In the genomic region with DNA sequence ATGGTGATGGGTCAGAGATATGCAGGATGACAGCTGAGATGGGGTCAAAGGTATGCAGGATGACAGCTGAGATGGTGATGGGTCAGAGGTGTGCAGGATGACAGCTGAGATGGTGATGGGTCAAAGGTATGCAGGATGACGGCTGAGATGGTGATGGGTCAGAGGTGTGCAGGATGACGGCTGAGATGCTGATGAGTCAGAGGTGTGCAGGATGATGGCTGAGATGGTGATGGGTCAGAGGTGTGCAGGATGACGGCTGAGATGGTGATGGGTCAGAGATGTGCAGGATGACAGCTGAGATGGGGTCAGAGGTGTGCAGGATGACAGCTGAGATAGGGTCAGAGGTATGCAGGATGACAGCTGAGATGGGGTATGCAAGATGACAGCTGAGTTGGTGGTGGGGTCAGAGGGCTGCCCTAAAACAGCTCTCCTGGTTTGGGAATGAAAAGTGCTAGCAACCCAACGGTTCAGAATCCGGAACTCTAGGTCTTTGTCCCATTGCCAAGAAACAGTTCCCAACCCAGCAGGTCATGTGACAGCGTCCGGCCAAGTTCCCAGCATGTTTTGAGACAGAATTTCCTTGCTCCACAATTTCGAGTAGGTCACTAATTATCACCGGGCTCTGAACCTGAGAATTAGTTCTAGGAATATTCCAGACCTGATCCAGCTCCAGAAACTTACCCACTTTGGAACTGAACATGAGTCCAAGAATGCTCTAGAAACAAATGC, we compare ENCODE assay signal across 13 cellular contexts. TPM values are rescaled to one million over a fixed set of nuclear protein-coding genes. Genes with fewer than 3 reads are reported as not detected.
DNase-seq lines count a peak whose midpoint lies in the region; ATAC-seq, FAIRE-seq and TF ChIP-seq lines count a peak whose summit lies in the region.
"Had no signal": no experiment of that assay in that cellular context is flagged by ENCODE, and none has a peak within 500 bp of the region (broad histone marks: within the 10 kb centered on the region; RNA-seq: fewer than 3 reads in every experiment).

No MANE protein-coding gene starts in this region.

- POLR2A ChIA-PET in WTC11 (lab: Charles Lee): no interaction called here

- H3K4me3 ChIP-seq in hepatocyte: no peak overlapping the region

- no peak overlapping the region for H3K27ac ChIP-seq in hepatocyte

- H3K27me3 Mint-ChIP-seq in WTC11 (ENCODE audit: low read depth): no peaks in the 10 kb centered on the region
- H3K27me3 Mint-ChIP-seq: activated CD8-positive, alpha-beta memory T cell treated with anti-CD3 and anti-CD28 coated beads, Interleukin-2, amount 10 ng/mL, durations not matched to agents 7 days and 5 days had no signal

- peak overlapping the region; percentile 31; the same call in 1 of the 2 replicates for H3K27ac Mint-ChIP-seq in WTC11

- no peaks in the 10 kb centered on the region for H3K9me3 Mint-ChIP-seq in WTC11

- no peaks in the 10 kb centered on the region for H3K9me2 ChIP-seq in hepatocyte (replicated peaks; ENCODE audit: insufficient read depth)

- H3K36me3 Mint-ChIP-seq in WTC11: peaks cover 49% of the 10 kb centered on the region

- H3K4me1 ChIP-seq in hepatocyte (ENCODE audit: insufficient read depth): peaks cover 7% of the 10 kb centered on the region
- H3K4me1 ChIP-seq: BE2C had no signal

- no peaks in the 10 kb centered on the region for H3K36me3 ChIP-seq in hepatocyte (replicated peaks; ENCODE audit: insufficient read depth, low read depth)

- CTCF ChIA-PET in WTC11 (lab: Charles Lee): interaction anchor here (0.6 to 3.6 kb wide), 4 partner anchors 13 to 1186 kb away, joined by 3 to 13 read pairs (median 4); a partner anchor contains a TSS

- peaks cover 3% of the 10 kb centered on the region for H4K20me1 ChIP-seq in hepatocyte (ENCODE audit: insufficient read depth, poor library complexity, severe bottlenecking)

- no peaks in the 10 kb centered on the region for H3K27me3 ChIP-seq in hepatocyte
- H3K27me3 ChIP-seq: BE2C had no signal

- H3K4me1 Mint-ChIP-seq in WTC11: peaks cover 24% of the 10 kb centered on the region

- DNase-seq in AG08396 (ENCODE audit: low spot score) (peak; percentile 33), WTC11 (ENCODE audit: low spot score) (no peak), frontal cortex (ENCODE audit: low spot score in 2 of 2) (peak; percentile 48), occipital lobe (lab: John Stamatoyannopoulos, UW) (peak; percentile 22), hepatocyte (ENCODE audit: low spot score) (no peak)
- DNase-seq: activated CD8-positive, alpha-beta memory T cell treated with anti-CD3 and anti-CD28 coated beads, Interleukin-2, amount 10 ng/mL, durations not matched to agents 7 days and 5 days; BE2C; effector CD8-positive, alpha-beta T cell; NCI-H1694; SHP77 had no signal

- no peaks in the 10 kb centered on the region for H3K9me3 ChIP-seq in hepatocyte (ENCODE audit: low read depth)
- H3K9me3 ChIP-seq: BE2C had no signal

- 92% methylated on average over 9 of the region's 9 CpGs for WGBS in hepatocyte (ENCODE audit: low lambda C conversion rate, missing lambda C conversion rate)

- H3K4me2 ChIP-seq in hepatocyte: no peak overlapping the region

- H3K79me2 ChIP-seq in hepatocyte: peaks cover 33% of the 10 kb centered on the region

- ATAC-seq in WTC11 (no peak), HG02938 (IDR thresholded peaks at IDR 0.05; ENCODE audit: unreplicated experiment) (no peak), HG02981 (IDR thresholded peaks at IDR 0.05; ENCODE audit: unreplicated experiment) (no peak), HG02623 (IDR thresholded peaks at IDR 0.05; ENCODE audit: unreplicated experiment) (no peak)
- ATAC-seq: activated CD8-positive, alpha-beta memory T cell treated with anti-CD3 and anti-CD28 coated beads, Interleukin-2, amount 10 ng/mL, durations not matched to agents 7 days and 5 days had no signal

- FAIRE-seq in frontal cortex (lab: Jason Lieb, UNC): no peak

- no peak for TF ChIP-seq CTCF in WTC11 (IDR thresholded peaks at IDR 0.05)
- no peak for TF ChIP-seq CTCF in hepatocyte (IDR thresholded peaks at IDR 0.05; ENCODE audit: poor library complexity)

- no peak overlapping the region for H2AFZ ChIP-seq in hepatocyte

- no peak overlapping the region for H3K4me3 Mint-ChIP-seq in WTC11
- H3K4me3 Mint-ChIP-seq: activated CD8-positive, alpha-beta memory T cell treated with anti-CD3 and anti-CD28 coated beads, Interleukin-2, amount 10 ng/mL, durations not matched to agents 7 days and 5 days had no signal

TF ChIP-seq in WTC11, 78 proteins besides CTCF, POLR2A, EP300 and RAD21 (continues in another document):
- no peak for TF ChIP-seq NR3C1 (CRISPR knock-in tag; conservative IDR thresholded peaks at IDR 0.05; ENCODE audit: low read depth)
- no peak for TF ChIP-seq ZNF121 (CRISPR knock-in tag; IDR thresholded peaks at IDR 0.05)
- TF ChIP-seq GTF2I (CRISPR knock-in tag; conservative IDR thresholded peaks at IDR 0.05): no peak
- no peak for TF ChIP-seq ZNF396 (CRISPR knock-in tag; IDR thresholded peaks at IDR 0.05; ENCODE audit: borderline replicate concordance)
- no peak for TF ChIP-seq TCF7 (CRISPR knock-in tag; IDR thresholded peaks at IDR 0.05; ENCODE audit: low read depth)
- no peak for TF ChIP-seq TP53 (CRISPR knock-in tag; IDR thresholded peaks at IDR 0.05)
- TF ChIP-seq CBFB (CRISPR knock-in tag; IDR thresholded peaks at IDR 0.05; ENCODE audit: low read depth): no peak
- no peak for TF ChIP-seq ATF1 (CRISPR knock-in tag; IDR thresholded peaks at IDR 0.05)
- TF ChIP-seq ZNF423 (CRISPR knock-in tag; IDR thresholded peaks at IDR 0.05): no peak
- TF ChIP-seq, protein P1, sequence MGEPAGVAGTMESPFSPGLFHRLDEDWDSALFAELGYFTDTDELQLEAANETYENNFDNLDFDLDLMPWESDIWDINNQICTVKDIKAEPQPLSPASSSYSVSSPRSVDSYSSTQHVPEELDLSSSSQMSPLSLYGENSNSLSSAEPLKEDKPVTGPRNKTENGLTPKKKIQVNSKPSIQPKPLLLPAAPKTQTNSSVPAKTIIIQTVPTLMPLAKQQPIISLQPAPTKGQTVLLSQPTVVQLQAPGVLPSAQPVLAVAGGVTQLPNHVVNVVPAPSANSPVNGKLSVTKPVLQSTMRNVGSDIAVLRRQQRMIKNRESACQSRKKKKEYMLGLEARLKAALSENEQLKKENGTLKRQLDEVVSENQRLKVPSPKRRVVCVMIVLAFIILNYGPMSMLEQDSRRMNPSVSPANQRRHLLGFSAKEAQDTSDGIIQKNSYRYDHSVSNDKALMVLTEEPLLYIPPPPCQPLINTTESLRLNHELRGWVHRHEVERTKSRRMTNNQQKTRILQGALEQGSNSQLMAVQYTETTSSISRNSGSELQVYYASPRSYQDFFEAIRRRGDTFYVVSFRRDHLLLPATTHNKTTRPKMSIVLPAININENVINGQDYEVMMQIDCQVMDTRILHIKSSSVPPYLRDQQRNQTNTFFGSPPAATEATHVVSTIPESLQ (CRISPR knock-in tag; IDR thresholded peaks at IDR 0.05): no peak
- no peak for TF ChIP-seq NFE2L1 (CRISPR knock-in tag; IDR thresholded peaks at IDR 0.05)
- TF ChIP-seq, protein P2, sequence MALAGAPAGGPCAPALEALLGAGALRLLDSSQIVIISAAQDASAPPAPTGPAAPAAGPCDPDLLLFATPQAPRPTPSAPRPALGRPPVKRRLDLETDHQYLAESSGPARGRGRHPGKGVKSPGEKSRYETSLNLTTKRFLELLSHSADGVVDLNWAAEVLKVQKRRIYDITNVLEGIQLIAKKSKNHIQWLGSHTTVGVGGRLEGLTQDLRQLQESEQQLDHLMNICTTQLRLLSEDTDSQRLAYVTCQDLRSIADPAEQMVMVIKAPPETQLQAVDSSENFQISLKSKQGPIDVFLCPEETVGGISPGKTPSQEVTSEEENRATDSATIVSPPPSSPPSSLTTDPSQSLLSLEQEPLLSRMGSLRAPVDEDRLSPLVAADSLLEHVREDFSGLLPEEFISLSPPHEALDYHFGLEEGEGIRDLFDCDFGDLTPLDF (CRISPR knock-in tag; IDR thresholded peaks at IDR 0.05): no peak

RNA-seq across cellular contexts. Expression of a gene that starts 3.3 kb away (rescaled TPM):
- total RNA-seq in WTC11 (2021) (391 to 430 TPM (median 422 TPM) in 3 replicates), frontal cortex (296 TPM), occipital lobe (151 TPM), hepatocyte (140 and 143 TPM in 2 replicates)
- 215 and 217 TPM in 2 replicates for polyA plus RNA-seq in hepatocyte

RNA-seq across cellular contexts. Expression of a gene that starts 22.6 kb away (rescaled TPM):
- total RNA-seq in WTC11 (2021) (not detected in 3 replicates), frontal cortex (not detected), occipital lobe (not detected), hepatocyte (not detected in 2 replicates)
- polyA plus RNA-seq in hepatocyte: not detected in 2 replicates
- total RNA-seq: activated CD8-positive, alpha-beta memory T cell treated with anti-CD3 and anti-CD28 coated beads, Interleukin-2, amount 10 ng/mL, durations not matched to agents 7 days and 5 days had no signal

RNA-seq across cellular contexts. Expression of a gene that starts 36.4 kb away (rescaled TPM):
- 289 to 315 TPM (median 310 TPM) in 3 replicates for total RNA-seq in WTC11 (2021)
- 88.0 TPM for total RNA-seq in frontal cortex
- total RNA-seq in occipital lobe: 52.4 TPM
- 93.3 and 139 TPM in 2 replicates for total RNA-seq in hepatocyte
- 91.5 and 96.7 TPM in 2 replicates for polyA plus RNA-seq in hepatocyte

RNA-seq across cellular contexts. Expression of a gene that starts 40.0 kb away (rescaled TPM):
- total RNA-seq in WTC11 (2021) (0.17 to 0.53 TPM (median 0.25 TPM) in 3 replicates), frontal cortex (not detected), occipital lobe (not detected), hepatocyte (not detected in 2 replicates)
- polyA plus RNA-seq in hepatocyte: 0.09 and 0.15 TPM in 2 replicates
- total RNA-seq: activated CD8-positive, alpha-beta memory T cell treated with anti-CD3 and anti-CD28 coated beads, Interleukin-2, amount 10 ng/mL, durations not matched to agents 7 days and 5 days had no signal

Comparison
In these comparisons a context has a peak if more than half of its experiments do, and no peak if none do; other contexts are left out.
1. DNase-seq: peak in AG08396 (single experiment), frontal cortex (2 of 2) and occipital lobe (single experiment); none in WTC11 (single experiment) and hepatocyte (single experiment).